37 cellular contexts compared by ENCODE assay signal in the genomic region with DNA sequence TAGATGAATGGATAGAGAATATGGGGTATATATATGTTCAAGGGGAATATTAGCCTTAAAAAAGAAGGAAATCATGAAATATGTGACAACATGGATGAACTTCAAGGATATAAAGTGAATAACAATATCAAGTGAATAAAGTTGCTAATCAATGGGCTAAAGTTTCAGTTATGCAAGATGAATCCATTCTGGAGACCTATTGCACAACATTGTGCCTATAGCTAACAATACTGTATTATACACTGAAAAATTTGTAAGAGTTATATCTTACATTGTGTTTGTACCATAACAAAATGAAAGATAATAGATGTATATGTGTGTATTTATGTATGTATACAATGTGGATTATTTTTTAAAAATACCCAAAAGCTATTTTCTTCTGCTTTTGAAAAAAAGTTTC.
DNase-seq lines count a peak whose midpoint lies in the region; ATAC-seq, FAIRE-seq and TF ChIP-seq lines count a peak whose summit lies in the region.
"Had no signal": no experiment of that assay in that cellular context is flagged by ENCODE, and none has a peak within 500 bp of the region (broad histone marks: within the 10 kb centered on the region; RNA-seq: fewer than 3 reads in every experiment).

No MANE protein-coding gene starts in this region.

- H4K20me1 ChIP-seq in HepG2 (ENCODE audit: insufficient read depth, low read length), result no peaks in the 10 kb centered on the region
- H4K20me1 ChIP-seq in IMR-90 (ENCODE audit: insufficient read depth, low read length), result no peaks in the 10 kb centered on the region
- H4K20me1 ChIP-seq: BLaER1; BLaER1 treated with 17β-estradiol and CSF1 and Interleukin-3, amounts not matched to agents 10 nM and 100 nM had no signal

- TF ChIP-seq CTCF in HepG2 (CRISPR knock-in tag; IDR thresholded peaks at IDR 0.05) (no peak), right lobe of liver (IDR thresholded peaks at IDR 0.05) (no peak), IMR-90 (conservative IDR thresholded peaks at IDR 0.05; ENCODE audit: low read depth, low read length) (no peak)

- no peak overlapping the region for H2AK9ac ChIP-seq in IMR-90 (replicated peaks; ENCODE audit: low read depth, low read length, poor library complexity)

- 0 out of 4 replicates have a peak, but pooled peaks cover 0 to 2% of the 10 kb centered on the region in 2 experiments for H3K79me1 ChIP-seq in IMR-90 (ENCODE audit: low read depth in 1 of 2, low read length in 2 of 2)

- no peak overlapping the region for H3K4me3 ChIP-seq in HepG2 (replicated peaks in 1 of 3; ENCODE audit: insufficient read depth in 1 of 3, low read depth in 2 of 3, low read length in 3 of 3)
- H3K4me3 ChIP-seq in right lobe of liver, result no peak overlapping the region
- H3K4me3 ChIP-seq in IMR-90 (ENCODE audit: insufficient read depth, low read depth, low read length), result no peak overlapping the region
- H3K4me3 ChIP-seq: A549; BLaER1; BLaER1 treated with 17β-estradiol and CSF1 and Interleukin-3, amounts not matched to agents 10 nM and 100 nM had no signal

- no peak overlapping the region for H3K23ac ChIP-seq in IMR-90 (ENCODE audit: low read depth, low read length)

- no peak overlapping the region for H4K5ac ChIP-seq in IMR-90 (ENCODE audit: low read depth, low read length)

- no peak overlapping the region for H3K4ac ChIP-seq in IMR-90 (ENCODE audit: low read depth, low read length)

- H3K4me2 ChIP-seq in HepG2 (ENCODE audit: low read depth, low read length) (no peak overlapping the region), IMR-90 (ENCODE audit: low read depth, low read length) (no peak overlapping the region)
- H3K4me2 ChIP-seq: A549; BLaER1; BLaER1 treated with 17β-estradiol and CSF1 and Interleukin-3, amounts not matched to agents 10 nM and 100 nM had no signal

- no peak overlapping the region for H2AK5ac ChIP-seq in IMR-90 (ENCODE audit: low read depth, low read length)

- H3K36me3 ChIP-seq in HepG2 (replicated peaks in 1 of 2; ENCODE audit: control insufficient read depth in 1 of 2, insufficient read depth in 2 of 2, low read length in 2 of 2), result no peaks in the 10 kb centered on the region
- H3K36me3 ChIP-seq in right lobe of liver, result no peaks in the 10 kb centered on the region
- H3K36me3 ChIP-seq in IMR-90 (ENCODE audit: control insufficient read depth, insufficient read depth, low read length), result no peaks in the 10 kb centered on the region
- H3K36me3 ChIP-seq: BLaER1; BLaER1 treated with 17β-estradiol and CSF1 and Interleukin-3, amounts not matched to agents 10 nM and 100 nM had no signal

- BruUV-seq in HepG2 (replicated peaks; lab: Mats Ljungman, UMichigan) (no TSS peak), IMR-90 (replicated peaks; lab: Mats Ljungman, UMichigan) (no TSS peak)

- H3K4me1 ChIP-seq in HepG2 (ENCODE audit: insufficient read depth, low read length) (no peaks in the 10 kb centered on the region), right lobe of liver (no peaks in the 10 kb centered on the region), IMR-90 (ENCODE audit: control insufficient read depth, insufficient read depth, low read length) (peaks cover 3% of the 10 kb centered on the region; the same call in 1 of the 2 replicates)
- H3K4me1 ChIP-seq: A549; BE2C; BLaER1; BLaER1 treated with 17β-estradiol and CSF1 and Interleukin-3, amounts not matched to agents 10 nM and 100 nM; Caco-2 had no signal

- TF ChIP-seq EP300 in HepG2 (IDR thresholded peaks at IDR 0.05; ENCODE audit: low read depth in 2 of 2, low read length in 2 of 2) (no peak), HepG2 (CRISPR knock-in tag; IDR thresholded peaks at IDR 0.05; ENCODE audit: borderline replicate concordance) (no peak)

- H3K27ac ChIP-seq in HepG2 (ENCODE audit: extremely low read length, insufficient read depth, low read length) (no peak overlapping the region), right lobe of liver (no peak overlapping the region), IMR-90 (ENCODE audit: insufficient read depth, low read length) (no peak overlapping the region)
- H3K27ac ChIP-seq: 22Rv1; A549; BLaER1; BLaER1 treated with 17β-estradiol and CSF1 and Interleukin-3, amounts not matched to agents 10 nM and 100 nM; C4-2B had no signal

- H3K36me3 Mint-ChIP-seq in activated naive CD8-positive, alpha-beta T cell treated with anti-CD3 and anti-CD28 coated beads for 36 hours, result no peaks in the 10 kb centered on the region
- H3K36me3 Mint-ChIP-seq: CD14-positive monocyte; CD4-positive, alpha-beta memory T cell; CD4-positive, CD25-positive, alpha-beta regulatory T cell; CD8-positive, alpha-beta memory T cell; CD8-positive, alpha-beta T cell had no signal

- no peak overlapping the region for H3K27ac Mint-ChIP-seq in activated naive CD8-positive, alpha-beta T cell treated with anti-CD3 and anti-CD28 coated beads for 36 hours
- H3K27ac Mint-ChIP-seq: B cell; CD14-positive monocyte; CD4-positive, alpha-beta memory T cell; CD4-positive, alpha-beta T cell; CD4-positive, CD25-positive, alpha-beta regulatory T cell; CD8-positive, alpha-beta memory T cell; CD8-positive, alpha-beta T cell had no signal

- dilution Hi-C loops in IMR-90 (cut with HindIII; ENCODE audit: low sequenced_read_pairs, unreplicated experiment), result no loop called here

- POLR2A ChIA-PET in HepG2 (lab: Yijun Ruan, JAX) (no interaction called here), IMR-90 (lab: Charles Lee; ENCODE audit: unreplicated experiment) (no interaction called here)

- H3K9me3 ChIP-seq in HepG2 (ENCODE audit: low read length), result no peaks in the 10 kb centered on the region
- no peaks in the 10 kb centered on the region for H3K9me3 ChIP-seq in right lobe of liver
- no peaks in the 10 kb centered on the region for H3K9me3 ChIP-seq in IMR-90 (ENCODE audit: control insufficient read depth, insufficient read depth, low read length)
- H3K9me3 ChIP-seq: A549; BE2C; BLaER1; BLaER1 treated with 17β-estradiol and CSF1 and Interleukin-3, amounts not matched to agents 10 nM and 100 nM; Caco-2 had no signal

- no peak overlapping the region for H2BK5ac ChIP-seq in IMR-90 (ENCODE audit: low read depth, low read length, poor library complexity, severe bottlenecking)

- intact Hi-C loops in HepG2 (cut with micrococcal nuclease; ENCODE audit: unreplicated experiment), result no loop called here
- intact Hi-C loops in right lobe of liver (cut with DNase I), result no loop called here
- intact Hi-C loops in IMR-90 (cut with micrococcal nuclease), result no loop called here

- H3K27me3 ChIP-seq in HepG2 (ENCODE audit: control insufficient read depth in 1 of 2, insufficient read depth in 2 of 2, low read length in 2 of 2), result no peaks in the 10 kb centered on the region
- no peaks in the 10 kb centered on the region for H3K27me3 ChIP-seq in right lobe of liver
- no peaks in the 10 kb centered on the region for H3K27me3 ChIP-seq in IMR-90 (ENCODE audit: control insufficient read depth, insufficient read depth, low read length)
- H3K27me3 ChIP-seq: BE2C; BLaER1; BLaER1 treated with 17β-estradiol and CSF1 and Interleukin-3, amounts not matched to agents 10 nM and 100 nM had no signal

- no peak overlapping the region for H3K9ac ChIP-seq in HepG2 (ENCODE audit: insufficient read depth, low read depth, low read length)
- no peak overlapping the region for H3K9ac ChIP-seq in IMR-90 (ENCODE audit: low read depth, low read length)
- H3K9ac ChIP-seq: BLaER1; BLaER1 treated with 17β-estradiol and CSF1 and Interleukin-3, amounts not matched to agents 10 nM and 100 nM had no signal

- H2AFZ ChIP-seq in HepG2 (ENCODE audit: low read length) (no peak overlapping the region), IMR-90 (replicated peaks; ENCODE audit: low read length, poor library complexity) (no peak overlapping the region)

- H3K4me3 Mint-ChIP-seq in activated naive CD8-positive, alpha-beta T cell treated with anti-CD3 and anti-CD28 coated beads for 36 hours, result no peak overlapping the region
- H3K4me3 Mint-ChIP-seq: B cell; CD14-positive monocyte; CD4-positive, alpha-beta memory T cell; CD4-positive, alpha-beta T cell; CD4-positive, CD25-positive, alpha-beta regulatory T cell; CD8-positive, alpha-beta memory T cell; CD8-positive, alpha-beta T cell had no signal

- no peak overlapping the region for H3K18ac ChIP-seq in IMR-90 (ENCODE audit: low read depth, low read length)

- H3K14ac ChIP-seq in IMR-90 (replicated peaks; ENCODE audit: low read depth, low read length), result no peak overlapping the region

- no peak for FAIRE-seq in HepG2 (lab: Jason Lieb, UNC)
- peak; percentile 10 for FAIRE-seq in RCC 7860 (lab: Jason Lieb, UNC)
- peak; percentile 21 for FAIRE-seq in endometrium (lab: Jason Lieb, UNC)
- FAIRE-seq: A204.1, A549, D721Med had no signal

- no peak for ATAC-seq in HepG2
- ATAC-seq in right lobe of liver, result no peak
- no peak for ATAC-seq in IMR-90 (ENCODE audit: low read depth)
- ATAC-seq in HG02623 (IDR thresholded peaks at IDR 0.05; ENCODE audit: unreplicated experiment), result no peak
- ATAC-seq: A549; CD8-positive, alpha-beta T cell had no signal

- TF ChIP-seq POLR2A in HepG2 (IDR thresholded peaks at IDR 0.05; ENCODE audit: insufficient read depth in 1 of 2, low read depth in 2 of 2, low read length in 2 of 2) (no peak), right lobe of liver (IDR thresholded peaks at IDR 0.05) (no peak), IMR-90 (IDR thresholded peaks at IDR 0.05; ENCODE audit: low read depth, low read length) (no peak)

- DNase-seq in HepG2 (ENCODE audit: low spot score) (no peak), right lobe of liver (no peak), IMR-90 (no peak), RCC 7860 (ENCODE audit: low spot score) (no peak), mesenteric fat pad (ENCODE audit: low spot score) (no peak)
- DNase-seq in activated naive CD8-positive, alpha-beta T cell treated with anti-CD3 and anti-CD28 coated beads for 36 hours, result no peak
- DNase-seq: 8988T; ACHN; AML-193; BE2C; C1 segment of cervical spinal cord; Caco-2; Calu3; CD4-positive, alpha-beta memory T cell; CD4-positive, alpha-beta T cell; CD4-positive, CD25-positive, alpha-beta regulatory T cell; CD8-positive, alpha-beta memory T cell; CD8-positive, alpha-beta T cell; COR-L47; DMS 273 treated with DMSO at 0.1 percent for 48 hours; DMS153; DMS53; DMS79; DMS79 treated with DMSO at 0.1 percent for 48 hours; DND-41; EL had no signal

- H2BK20ac ChIP-seq in IMR-90 (ENCODE audit: low read depth, low read length), result no peak overlapping the region

- no peaks in the 10 kb centered on the region for H3K79me2 ChIP-seq in HepG2 (ENCODE audit: insufficient read depth, low read length)

- CTCF ChIA-PET in HepG2 (lab: Yijun Ruan, JAX; ENCODE audit: low intra/inter-chr PET ratio, low total read pairs) (no interaction called here), IMR-90 (lab: Yijun Ruan, JAX) (interaction anchor here (0.6 kb wide), 1 partner anchor 13 kb away, joined by 3 read pairs; no protein-coding TSS in a partner anchor)

- no peak overlapping the region for H2BK120ac ChIP-seq in IMR-90 (ENCODE audit: low read depth, low read length)

- TF ChIP-seq RAD21 in HepG2 (CRISPR knock-in tag; IDR thresholded peaks at IDR 0.05) (no peak), IMR-90 (IDR thresholded peaks at IDR 0.05; ENCODE audit: low read length) (no peak)

- H2BK15ac ChIP-seq in IMR-90 (ENCODE audit: low read depth, low read length), result no peak overlapping the region

- no peak overlapping the region for H3K56ac ChIP-seq in IMR-90 (ENCODE audit: extremely low read depth, insufficient read depth, low read length)

- no peaks in the 10 kb centered on the region for H3K4me1 Mint-ChIP-seq in activated naive CD8-positive, alpha-beta T cell treated with anti-CD3 and anti-CD28 coated beads for 36 hours
- H3K4me1 Mint-ChIP-seq: B cell; CD14-positive monocyte; CD4-positive, alpha-beta memory T cell; CD4-positive, CD25-positive, alpha-beta regulatory T cell; CD8-positive, alpha-beta memory T cell had no signal

- H4K8ac ChIP-seq in IMR-90 (ENCODE audit: low read depth in 2 of 2, low read length in 2 of 2), result no peak overlapping the region

- H3K9me1 ChIP-seq in IMR-90 (ENCODE audit: insufficient read depth, low read length), result no peaks in the 10 kb centered on the region

- no peak overlapping the region for H4K91ac ChIP-seq in IMR-90 (ENCODE audit: insufficient read depth, low read depth, low read length)

- in situ Hi-C loops in HepG2 (cut with HindIII; ENCODE audit: extremely low pct_ligation_motif_present, low pct_unique_long_range_greater_than_20kb), result no loop called here
- in situ Hi-C loops in IMR-90 (cut with MboI; ENCODE audit: low sequenced_read_pairs), result no loop called here

- H3K9me3 Mint-ChIP-seq in activated naive CD8-positive, alpha-beta T cell treated with anti-CD3 and anti-CD28 coated beads for 36 hours, result no peaks in the 10 kb centered on the region
- H3K9me3 Mint-ChIP-seq: CD4-positive, alpha-beta T cell; CD8-positive, alpha-beta memory T cell; CD8-positive, alpha-beta T cell had no signal

- no peaks in the 10 kb centered on the region for H3K27me3 Mint-ChIP-seq in activated naive CD8-positive, alpha-beta T cell treated with anti-CD3 and anti-CD28 coated beads for 36 hours
